ENCODE assay signal across 1 cellular context in genomic region chr14:104894331-104895206, GRCh38.
TF ChIP-seq lines count a peak whose summit lies in the region.

No MANE protein-coding gene starts in this region.

TF ChIP-seq in A549, 52 proteins besides CTCF, POLR2A, EP300 and RAD21 (continued from another document):
- TF ChIP-seq USF2 (IDR thresholded peaks at IDR 0.05), result no peak
- no peak for TF ChIP-seq RFX5 (IDR thresholded peaks at IDR 0.05)
- TF ChIP-seq HDAC2 (IDR thresholded peaks at IDR 0.05), result no peak
- TF ChIP-seq PHF8 (IDR thresholded peaks at IDR 0.05; ENCODE audit: borderline replicate concordance, low read depth), result no peak
- no peak for TF ChIP-seq REST (IDR thresholded peaks at IDR 0.05)
- no peak for TF ChIP-seq FOSL2 (IDR thresholded peaks at IDR 0.05)
- TF ChIP-seq FOSL2 (CRISPR knock-in tag; IDR thresholded peaks at IDR 0.05), result no peak
- no peak for TF ChIP-seq CHD2 (IDR thresholded peaks at IDR 0.05; ENCODE audit: low read length, partially characterized antibody)
- TF ChIP-seq POLR2AphosphoS2 (conservative IDR thresholded peaks at IDR 0.05; ENCODE audit: low read length), result no peak
TF ChIP-seq in A549: peak in this region for 0.
